15 cellular contexts compared by ENCODE assay signal in the genomic region with DNA sequence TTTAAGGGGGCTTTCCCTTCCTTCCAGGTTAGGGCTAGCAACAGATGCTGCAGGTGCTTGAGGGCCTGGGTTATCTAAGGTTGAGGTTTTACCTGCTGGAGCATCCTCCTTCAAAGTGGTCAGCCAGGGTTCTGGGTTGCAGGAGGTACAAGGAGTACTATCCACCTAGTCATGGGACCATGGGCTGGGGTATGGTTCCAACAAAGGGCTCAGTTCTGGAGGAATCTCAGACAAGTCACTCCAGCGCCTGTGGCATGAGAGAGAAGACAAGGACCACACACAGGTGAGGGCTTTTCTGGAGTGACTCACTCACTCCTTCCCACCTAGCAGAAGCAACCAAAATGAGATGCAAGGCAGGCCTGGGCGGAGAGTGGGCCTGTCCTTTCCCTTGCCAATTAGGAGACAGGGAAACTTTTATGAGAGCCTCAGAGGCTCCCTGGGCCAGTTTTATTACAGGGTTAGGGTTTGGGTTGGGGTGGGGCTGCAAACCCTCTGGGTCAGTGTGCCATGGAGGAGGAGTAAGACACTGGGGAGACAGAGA. TPM values are rescaled to one million over a fixed set of nuclear protein-coding genes. Genes with fewer than 3 reads are reported as not detected.
A peak's percentile ranks its signal among the peaks of the same experiment; 100 is the strongest.
DNase-seq lines count a peak whose midpoint lies in the region; ATAC-seq and TF ChIP-seq lines count a peak whose summit lies in the region.
"Had no signal": no experiment of that assay in that cellular context is flagged by ENCODE, and none has a peak within 500 bp of the region (broad histone marks: within the 10 kb centered on the region; RNA-seq: fewer than 3 reads in every experiment).

No MANE protein-coding gene starts in this region.

- H3K4ac ChIP-seq in mesendoderm (ENCODE audit: low read depth, low read length), result no peak overlapping the region

- H3K4me1 ChIP-seq in iPS-20b (ENCODE audit: insufficient read depth, low read length), result peaks cover 11% of the 10 kb centered on the region; the same call in 1 of the 2 replicates
- H3K4me1 ChIP-seq in mesendoderm (ENCODE audit: control insufficient read depth, low read depth, low read length), result peaks cover 8% of the 10 kb centered on the region
- H3K4me1 ChIP-seq in vagina, result peaks cover 27% of the 10 kb centered on the region

- H3K36me3 Mint-ChIP-seq in stimulated activated naive CD8-positive, alpha-beta T cell treated with anti-CD3 and anti-CD28 coated beads, Interleukin-15, Interleukin-2, amounts not matched to agents 100 ng/mL and 50 ng/mL, for 24 hours (ENCODE audit: low read depth), result peaks cover 63% of the 10 kb centered on the region
- peaks cover 40% of the 10 kb centered on the region for H3K36me3 Mint-ChIP-seq in activated CD8-positive, alpha-beta memory T cell treated with anti-CD3 and anti-CD28 coated beads, Interleukin-2, amount 10 ng/mL, durations not matched to agents 7 days and 5 days
- peaks cover 10% of the 10 kb centered on the region for H3K36me3 Mint-ChIP-seq in type B pancreatic cell

- H2BK5ac ChIP-seq in mesendoderm (ENCODE audit: low read length), result no peak overlapping the region

- H3K27me3 Mint-ChIP-seq in stimulated activated naive CD8-positive, alpha-beta T cell treated with anti-CD3 and anti-CD28 coated beads, Interleukin-15, Interleukin-2, amounts not matched to agents 100 ng/mL and 50 ng/mL, for 24 hours, result no peaks in the 10 kb centered on the region
- H3K27me3 Mint-ChIP-seq in stimulated activated naive CD8-positive, alpha-beta T cell treated with anti-CD3 and anti-CD28 coated beads, Interleukin-15, amount 100 ng/mL, for 72 hours, result no peaks in the 10 kb centered on the region
- no peaks in the 10 kb centered on the region for H3K27me3 Mint-ChIP-seq in activated CD8-positive, alpha-beta memory T cell treated with anti-CD3 and anti-CD28 coated beads, Interleukin-2, amount 10 ng/mL, durations not matched to agents 7 days and 5 days
- no peaks in the 10 kb centered on the region for H3K27me3 Mint-ChIP-seq in type B pancreatic cell

- H3K27ac ChIP-seq in iPS-20b (ENCODE audit: low read length), result no peak overlapping the region
- H3K27ac ChIP-seq in mesendoderm (ENCODE audit: low read depth, low read length), result no peak overlapping the region
- H3K27ac ChIP-seq in vagina, result no peak overlapping the region
- H3K27ac ChIP-seq: BLaER1, cardiac muscle cell, gastroesophageal sphincter had no signal

- no peak overlapping the region for H4K5ac ChIP-seq in mesendoderm (ENCODE audit: low read length)

- H3K4me1 Mint-ChIP-seq in stimulated activated naive CD8-positive, alpha-beta T cell treated with anti-CD3 and anti-CD28 coated beads, Interleukin-15, Interleukin-2, amounts not matched to agents 100 ng/mL and 50 ng/mL, for 24 hours (ENCODE audit: low read depth), result peaks cover 43% of the 10 kb centered on the region
- peaks cover 47% of the 10 kb centered on the region for H3K4me1 Mint-ChIP-seq in stimulated activated naive CD8-positive, alpha-beta T cell treated with anti-CD3 and anti-CD28 coated beads, Interleukin-15, amount 100 ng/mL, for 72 hours
- peaks cover 42% of the 10 kb centered on the region for H3K4me1 Mint-ChIP-seq in activated CD8-positive, alpha-beta memory T cell treated with anti-CD3 and anti-CD28 coated beads, Interleukin-2, amount 10 ng/mL, durations not matched to agents 7 days and 5 days
- H3K4me1 Mint-ChIP-seq in type B pancreatic cell (ENCODE audit: unreplicated experiment), result peaks cover 4% of the 10 kb centered on the region

- no peak overlapping the region for H2AK5ac ChIP-seq in mesendoderm (ENCODE audit: low read length)

- no peak overlapping the region for H3K23ac ChIP-seq in mesendoderm (ENCODE audit: low read length)

- no peaks in the 10 kb centered on the region for H3K9me3 ChIP-seq in iPS-20b (ENCODE audit: insufficient read depth, low read depth, low read length)
- no peaks in the 10 kb centered on the region for H3K9me3 ChIP-seq in vagina
- H3K9me3 ChIP-seq: BLaER1, gastroesophageal sphincter, mucosa of descending colon had no signal

- peaks cover 22% of the 10 kb centered on the region for H3K79me1 ChIP-seq in mesendoderm (ENCODE audit: low read length)

- in situ Hi-C loops in GM13976 (cut with MboI; ENCODE audit: low sequenced_read_pairs, unreplicated experiment), result no loop called here

- CTCF ChIA-PET in activated CD8-positive, alpha-beta memory T cell treated with anti-CD3 and anti-CD28 coated beads, Interleukin-2, amount 10 ng/mL, durations not matched to agents 7 days and 5 days (lab: Charles Lee), result no interaction called here

- ATAC-seq in stimulated activated naive CD8-positive, alpha-beta T cell treated with anti-CD3 and anti-CD28 coated beads, Interleukin-15, amount 100 ng/mL, for 72 hours, result no peak
- ATAC-seq in activated CD8-positive, alpha-beta memory T cell treated with anti-CD3 and anti-CD28 coated beads, Interleukin-2, amount 10 ng/mL, durations not matched to agents 7 days and 5 days, result no peak
- ATAC-seq: gastroesophageal sphincter, mucosa of descending colon had no signal

- no peak overlapping the region for H3K4me2 ChIP-seq in mesendoderm (ENCODE audit: low read length)

- no peak overlapping the region for H4K8ac ChIP-seq in mesendoderm (ENCODE audit: low read depth, low read length)

- peak overlapping the region; percentile 49 for H3K27ac Mint-ChIP-seq in stimulated activated naive CD8-positive, alpha-beta T cell treated with anti-CD3 and anti-CD28 coated beads, Interleukin-15, Interleukin-2, amounts not matched to agents 100 ng/mL and 50 ng/mL, for 24 hours
- peak overlapping the region in 1 of 2 donors; percentile 92 for H3K27ac Mint-ChIP-seq in stimulated activated naive CD8-positive, alpha-beta T cell treated with anti-CD3 and anti-CD28 coated beads, Interleukin-15, amount 100 ng/mL, for 72 hours
- H3K27ac Mint-ChIP-seq in activated CD8-positive, alpha-beta memory T cell treated with anti-CD3 and anti-CD28 coated beads, Interleukin-2, amount 10 ng/mL, durations not matched to agents 7 days and 5 days, result peak overlapping the region; percentile 5
- H3K27ac Mint-ChIP-seq in type B pancreatic cell, result peak overlapping the region; percentile 76
- H3K27ac Mint-ChIP-seq: endodermal cell had no signal

- peaks cover 23% of the 10 kb centered on the region for H3K79me2 ChIP-seq in mesendoderm (ENCODE audit: control insufficient read depth, insufficient read depth, low read length)

- H3K9ac ChIP-seq in iPS-20b (ENCODE audit: low read depth, low read length), result peak overlapping the region; percentile 41; the same call in 1 of the 2 replicates
- no peak overlapping the region for H3K9ac ChIP-seq in mesendoderm (ENCODE audit: low read length)
- H3K9ac ChIP-seq: BLaER1 had no signal

- H3K36me3 ChIP-seq in iPS-20b (ENCODE audit: insufficient read depth, low read depth, low read length) (peaks cover 69% of the 10 kb centered on the region), mesendoderm (ENCODE audit: control insufficient read depth, insufficient read depth, low read length) (peaks cover 20% of the 10 kb centered on the region), vagina (peaks cover 0 to 35% of the 10 kb centered on the region in 2 donors)

- H2BK120ac ChIP-seq in mesendoderm (ENCODE audit: low read depth, low read length), result no peak overlapping the region

- no peak for TF ChIP-seq POLR2A in vagina (IDR thresholded peaks at IDR 0.05)

- no peaks in the 10 kb centered on the region for H3K27me3 ChIP-seq in iPS-20b (ENCODE audit: insufficient read depth, low read length)
- H3K27me3 ChIP-seq in mesendoderm (ENCODE audit: insufficient read depth, low read length, poor library complexity), result no peaks in the 10 kb centered on the region
- H3K27me3 ChIP-seq in vagina, result no peaks in the 10 kb centered on the region
- H3K27me3 ChIP-seq: BLaER1, cardiac muscle cell, gastroesophageal sphincter had no signal

- H3K4me3 ChIP-seq in iPS-20b (ENCODE audit: low read length), result no peak overlapping the region
- H3K4me3 ChIP-seq in mesendoderm (ENCODE audit: low read length), result no peak overlapping the region
- no peak overlapping the region for H3K4me3 ChIP-seq in vagina
- H3K4me3 ChIP-seq: cardiac muscle cell, gastroesophageal sphincter, mucosa of descending colon had no signal

- no peaks in the 10 kb centered on the region for H3K9me3 Mint-ChIP-seq in stimulated activated naive CD8-positive, alpha-beta T cell treated with anti-CD3 and anti-CD28 coated beads, Interleukin-15, Interleukin-2, amounts not matched to agents 100 ng/mL and 50 ng/mL, for 24 hours
- no peaks in the 10 kb centered on the region for H3K9me3 Mint-ChIP-seq in stimulated activated naive CD8-positive, alpha-beta T cell treated with anti-CD3 and anti-CD28 coated beads, Interleukin-15, amount 100 ng/mL, for 72 hours
- no peaks in the 10 kb centered on the region for H3K9me3 Mint-ChIP-seq in activated CD8-positive, alpha-beta memory T cell treated with anti-CD3 and anti-CD28 coated beads, Interleukin-2, amount 10 ng/mL, durations not matched to agents 7 days and 5 days (ENCODE audit: low read depth)
- H3K9me3 Mint-ChIP-seq in type B pancreatic cell, result no peaks in the 10 kb centered on the region
- H3K9me3 Mint-ChIP-seq: endodermal cell had no signal

- H3K18ac ChIP-seq in mesendoderm (ENCODE audit: low read length), result no peak overlapping the region

- H2BK15ac ChIP-seq in mesendoderm (replicated peaks; ENCODE audit: low read depth), result no peak overlapping the region

- H3K56ac ChIP-seq in mesendoderm (ENCODE audit: low read length), result no peak overlapping the region

- intact Hi-C loops in vagina (cut with DNase I), result no loop called here

- no peak for DNase-seq in stimulated activated naive CD8-positive, alpha-beta T cell treated with anti-CD3 and anti-CD28 coated beads, Interleukin-15, amount 100 ng/mL, for 72 hours
- no peak for DNase-seq in activated CD8-positive, alpha-beta memory T cell treated with anti-CD3 and anti-CD28 coated beads, Interleukin-2, amount 10 ng/mL, durations not matched to agents 7 days and 5 days
- no peak for DNase-seq in type B pancreatic cell (ENCODE audit: extremely low spot score, unreplicated experiment)
- no peak for DNase-seq in mesendoderm
- DNase-seq in GM13976 (ENCODE audit: low spot score), result no peak
- DNase-seq in vagina (ENCODE audit: extremely low spot score in 2 of 2), result no peak
- DNase-seq: mucosa of descending colon, NCI-H1092, NCI-H2171 had no signal

- peak overlapping the region; percentile 98 for H3K4me3 Mint-ChIP-seq in stimulated activated naive CD8-positive, alpha-beta T cell treated with anti-CD3 and anti-CD28 coated beads, Interleukin-15, Interleukin-2, amounts not matched to agents 100 ng/mL and 50 ng/mL, for 24 hours
- H3K4me3 Mint-ChIP-seq in stimulated activated naive CD8-positive, alpha-beta T cell treated with anti-CD3 and anti-CD28 coated beads, Interleukin-15, amount 100 ng/mL, for 72 hours, result peak overlapping the region in 1 of 2 donors; percentile 40
- H3K4me3 Mint-ChIP-seq in activated CD8-positive, alpha-beta memory T cell treated with anti-CD3 and anti-CD28 coated beads, Interleukin-2, amount 10 ng/mL, durations not matched to agents 7 days and 5 days, result no peak overlapping the region
- H3K4me3 Mint-ChIP-seq in type B pancreatic cell, result peak overlapping the region; percentile 52

- TF ChIP-seq CTCF in type B pancreatic cell (conservative IDR thresholded peaks at IDR 0.05) (no peak), GM13976 (IDR thresholded peaks at IDR 0.05; ENCODE audit: borderline replicate concordance, control extremely low read depth, extremely low read depth, insufficient read depth, missing control alignments) (no peak), vagina (IDR thresholded peaks at IDR 0.05) (no peak)

- WGBS in mesendoderm (ENCODE audit: extremely low coverage, insufficient coverage, low lambda C conversion rate), result no CpG with 5 or more reads among the region's 2 CpGs

RNA-seq across cellular contexts. Expression of a gene that starts 2.2 kb away (rescaled TPM):
- total RNA-seq in activated CD8-positive, alpha-beta memory T cell treated with anti-CD3 and anti-CD28 coated beads, Interleukin-2, amount 10 ng/mL, durations not matched to agents 7 days and 5 days, result 100 to 1,000 TPM; 140 to 161 TPM
- total RNA-seq in type B pancreatic cell (ENCODE audit: low replicate concordance) (71.3 and 94.7 TPM in 2 replicates), vagina (112 TPM)
- polyA plus RNA-seq in mesendoderm (2013, experiment 1 of 2), result 59.6 TPM
- polyA plus RNA-seq in mesendoderm (2013, experiment 2 of 2), result 63.2 TPM

RNA-seq across cellular contexts. Expression of a gene that starts 2.3 kb away (rescaled TPM):
- 10 to 100 TPM in 1 of 2 experiments, 1 to 10 TPM in 1; 9.6 to 17.4 TPM for total RNA-seq in activated CD8-positive, alpha-beta memory T cell treated with anti-CD3 and anti-CD28 coated beads, Interleukin-2, amount 10 ng/mL, durations not matched to agents 7 days and 5 days
- total RNA-seq in type B pancreatic cell (ENCODE audit: low replicate concordance), result 11.1 and 13.5 TPM in 2 replicates
- polyA plus RNA-seq in mesendoderm (2013, experiment 1 of 2), result 27.8 TPM
- polyA plus RNA-seq in mesendoderm (2013, experiment 2 of 2), result 27.6 TPM
- total RNA-seq in vagina, result 3.2 TPM

RNA-seq across cellular contexts. Expression of a gene that starts 12.2 kb away (rescaled TPM):
- total RNA-seq in activated CD8-positive, alpha-beta memory T cell treated with anti-CD3 and anti-CD28 coated beads, Interleukin-2, amount 10 ng/mL, durations not matched to agents 7 days and 5 days, result 100 to 1,000 TPM in 1 of 2 experiments, 10 to 100 TPM in 1; 96.5 to 113 TPM
- total RNA-seq in type B pancreatic cell (ENCODE audit: low replicate concordance), result 63.7 and 72.0 TPM in 2 replicates
- polyA plus RNA-seq in mesendoderm (2013, experiment 1 of 2), result 38.9 TPM
- polyA plus RNA-seq in mesendoderm (2013, experiment 2 of 2), result 38.1 TPM
- 47.9 TPM for total RNA-seq in vagina

RNA-seq across cellular contexts. Expression of a gene that starts 46.0 kb away (rescaled TPM):
- 10 to 100 TPM; 34.3 to 45.8 TPM for total RNA-seq in activated CD8-positive, alpha-beta memory T cell treated with anti-CD3 and anti-CD28 coated beads, Interleukin-2, amount 10 ng/mL, durations not matched to agents 7 days and 5 days
- total RNA-seq in type B pancreatic cell (ENCODE audit: low replicate concordance) (34.6 and 43.3 TPM in 2 replicates), vagina (13.5 TPM)
- 71.6 TPM for polyA plus RNA-seq in mesendoderm (2013, experiment 1 of 2)
- 69.6 TPM for polyA plus RNA-seq in mesendoderm (2013, experiment 2 of 2)

RNA-seq across cellular contexts. Expression of a gene that starts 59.2 kb away (rescaled TPM):
- 1 to 10 TPM; 4.5 to 8.0 TPM for total RNA-seq in activated CD8-positive, alpha-beta memory T cell treated with anti-CD3 and anti-CD28 coated beads, Interleukin-2, amount 10 ng/mL, durations not matched to agents 7 days and 5 days
- 30.0 and 60.0 TPM in 2 replicates for total RNA-seq in type B pancreatic cell (ENCODE audit: low replicate concordance)
- 15.6 TPM for polyA plus RNA-seq in mesendoderm (2013, experiment 1 of 2)
- polyA plus RNA-seq in mesendoderm (2013, experiment 2 of 2), result 14.9 TPM
- 12.0 TPM for total RNA-seq in vagina
